ENCODE assay signal across 16 cellular contexts in the genomic region with DNA sequence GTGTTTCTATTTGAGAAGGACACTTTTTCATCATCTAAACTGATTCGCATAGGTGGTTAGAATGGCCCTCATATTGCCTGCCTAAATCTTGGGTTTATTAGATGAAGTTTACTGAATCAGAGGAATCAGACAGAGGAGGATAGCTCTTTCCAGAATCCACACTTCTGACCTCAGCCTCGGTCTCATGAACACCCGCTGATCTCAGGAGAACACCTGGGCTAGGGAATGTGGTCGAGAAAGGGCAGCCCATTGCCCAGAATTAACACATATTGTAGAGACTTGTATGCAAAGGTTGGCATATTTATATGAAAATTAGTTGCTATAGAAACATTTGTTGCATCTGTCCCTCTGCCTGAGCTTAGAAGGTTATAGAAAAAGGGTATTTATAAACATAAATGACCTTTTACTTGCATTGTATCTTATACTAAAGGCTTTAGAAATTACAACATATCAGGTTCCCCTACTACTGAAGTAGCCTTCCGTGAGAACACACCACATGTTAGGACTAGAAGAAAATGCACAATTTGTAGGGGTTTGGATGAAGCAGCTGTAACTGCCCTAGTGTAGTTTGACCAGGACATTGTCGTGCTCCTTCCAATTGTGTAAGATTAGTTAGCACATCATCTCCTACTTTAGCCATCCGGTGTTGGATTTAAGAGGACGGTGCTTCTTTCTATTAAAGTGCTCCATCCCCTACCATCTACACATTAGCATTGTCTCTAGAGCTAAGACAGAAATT.
DNase-seq lines count a peak whose midpoint lies in the region; TF ChIP-seq lines count a peak whose summit lies in the region.
"Had no signal": no experiment of that assay in that cellular context is flagged by ENCODE, and none has a peak within 500 bp of the region (broad histone marks: within the 10 kb centered on the region; RNA-seq: fewer than 3 reads in every experiment).

No MANE protein-coding gene starts in this region.

- H3K79me1 ChIP-seq in mesenchymal stem cell (replicated peaks; ENCODE audit: low read length, poor library complexity, severe bottlenecking) = no peaks in the 10 kb centered on the region

- peak overlapping the region; percentile 44 for H3K9ac ChIP-seq in mesenchymal stem cell (ENCODE audit: low read length)

- H2BK12ac ChIP-seq in mesenchymal stem cell (ENCODE audit: low read length in 2 of 2) = no peak overlapping the region

- H3K4me3 Mint-ChIP-seq in activated naive CD4-positive, alpha-beta T cell treated with anti-CD3 and anti-CD28 coated beads for 36 hours = no peak overlapping the region

- H3K4me2 ChIP-seq in mesenchymal stem cell (ENCODE audit: low read length, poor library complexity, severe bottlenecking) = no peak overlapping the region

- H3K18ac ChIP-seq in mesenchymal stem cell (ENCODE audit: low read depth in 1 of 2, low read length in 2 of 2) = no peak overlapping the region

- TF ChIP-seq CTCF in AG04450 (IDR thresholded peaks at IDR 0.05; ENCODE audit: low read depth, low read length) (no peak), brain microvascular endothelial cell (IDR thresholded peaks at IDR 0.05; ENCODE audit: low read depth, low read length, missing control alignments) (no peak), testis (IDR thresholded peaks at IDR 0.05) (no peak)

- H4K91ac ChIP-seq in mesenchymal stem cell (ENCODE audit: low read length) = no peak overlapping the region

- no peak overlapping the region for H2AFZ ChIP-seq in mesenchymal stem cell (ENCODE audit: low read depth, low read length)

- TF ChIP-seq POLR2A in testis (IDR thresholded peaks at IDR 0.05) = no peak

- no peak overlapping the region for H2AK5ac ChIP-seq in mesenchymal stem cell (ENCODE audit: low read length, severe bottlenecking)

- CTCF ChIA-PET in AG04450 (lab: Charles Lee) = interaction anchor here (0.5 to 0.9 kb wide), 2 partner anchors 17 to 77 kb away, joined by 3 to 6 read pairs; no protein-coding TSS in a partner anchor
- CTCF ChIA-PET in activated naive CD4-positive, alpha-beta T cell treated with anti-CD3 and anti-CD28 coated beads for 36 hours (lab: Charles Lee) = no interaction called here

- H3K9me3 Mint-ChIP-seq in activated naive CD4-positive, alpha-beta T cell treated with anti-CD3 and anti-CD28 coated beads for 36 hours = no peaks in the 10 kb centered on the region

- no peak overlapping the region for H3K23ac ChIP-seq in mesenchymal stem cell (ENCODE audit: low read length in 2 of 2)

- POLR2A ChIA-PET in AG04450 (lab: Yijun Ruan, JAX) = interaction anchor here (0.6 to 2.7 kb wide), 14 partner anchors 11 to 215 kb away, joined by 3 to 17 read pairs (median 4); a partner anchor contains a TSS

- H3K27me3 ChIP-seq in AG04450 (ENCODE audit: control insufficient read depth, insufficient read depth, low read length) (no peaks in the 10 kb centered on the region), brain microvascular endothelial cell (replicated peaks) (no peaks in the 10 kb centered on the region), mesenchymal stem cell (ENCODE audit: control insufficient read depth in 1 of 2, insufficient read depth in 1 of 2, low read length in 2 of 2) (no peaks in the 10 kb centered on the region), testis (no peaks in the 10 kb centered on the region)
- no peaks in the 10 kb centered on the region for H3K27me3 ChIP-seq in effector memory CD4-positive, alpha-beta T cell (replicated peaks; ENCODE audit: control insufficient read depth, insufficient read depth, low read length, poor library complexity, severe bottlenecking)
- H3K27me3 ChIP-seq: gastrocnemius medialis had no signal

- peaks cover 7% of the 10 kb centered on the region for H3K27me3 Mint-ChIP-seq in activated naive CD4-positive, alpha-beta T cell treated with anti-CD3 and anti-CD28 coated beads for 36 hours (ENCODE audit: low read depth)

- intact Hi-C loops in testis (cut with DNase I; ENCODE audit: low total_unique reads) = no loop called here
- intact Hi-C loops in activated naive CD4-positive, alpha-beta T cell treated with anti-CD3 and anti-CD28 coated beads for 36 hours (cut with micrococcal nuclease) = no loop called here

- H4K8ac ChIP-seq in mesenchymal stem cell (ENCODE audit: low read length) = no peak overlapping the region

- peak overlapping the region; percentile 96 for H3K27ac ChIP-seq in AG04450 (ENCODE audit: low read depth, low read length)
- H3K27ac ChIP-seq in brain microvascular endothelial cell = peak overlapping the region; percentile 82
- H3K27ac ChIP-seq in mesenchymal stem cell (ENCODE audit: low read length, poor library complexity, severe bottlenecking) = peak overlapping the region; percentile 8
- H3K27ac ChIP-seq in testis = no peak overlapping the region
- no peak overlapping the region for H3K27ac ChIP-seq in effector memory CD4-positive, alpha-beta T cell (ENCODE audit: insufficient read depth, low read length, poor library complexity, severe bottlenecking)
- H3K27ac ChIP-seq: RWPE1, VCaP had no signal

- in situ Hi-C loops in brain microvascular endothelial cell (cut with HindIII; ENCODE audit: low pct_ligation_motif_present, low sequenced_read_pairs) = no loop called here

- H3K36me3 ChIP-seq in brain microvascular endothelial cell (replicated peaks) (no peaks in the 10 kb centered on the region), mesenchymal stem cell (ENCODE audit: control insufficient read depth in 1 of 2, insufficient read depth in 2 of 2, low read depth in 1 of 2, low read length in 2 of 2) (peaks cover 0 to 5% of the 10 kb centered on the region in 2 experiments), testis (ENCODE audit: low read depth, missing control alignments) (no peaks in the 10 kb centered on the region)
- H3K36me3 ChIP-seq in effector memory CD4-positive, alpha-beta T cell (ENCODE audit: control insufficient read depth, insufficient read depth, low read length) = no peaks in the 10 kb centered on the region
- H3K36me3 ChIP-seq: gastrocnemius medialis had no signal

- no peak overlapping the region for H2BK15ac ChIP-seq in mesenchymal stem cell (ENCODE audit: low read depth, poor library complexity, severe bottlenecking)

- DNase-seq in AG04450 (ENCODE audit: low read depth, low spot score) (no peak), LHCN-M2 (ENCODE audit: low read depth) (peak; percentile 46), brain microvascular endothelial cell (no peak), mesenchymal stem cell (peak; percentile 51), testis (no peak), GM19238 (ENCODE audit: insufficient read length, low spot score) (no peak)
- no peak for DNase-seq in activated naive CD4-positive, alpha-beta T cell treated with anti-CD3 and anti-CD28 coated beads for 36 hours
- no peak for DNase-seq in effector memory CD4-positive, alpha-beta T cell
- DNase-seq: DMS153, KG1, NCI-H2029, NCI-H524 had no signal

- peaks cover 4% of the 10 kb centered on the region for H3K4me1 Mint-ChIP-seq in activated naive CD4-positive, alpha-beta T cell treated with anti-CD3 and anti-CD28 coated beads for 36 hours (ENCODE audit: low read depth)

- H3K14ac ChIP-seq in mesenchymal stem cell (ENCODE audit: low read length in 2 of 2) = no peak overlapping the region

- H3K4me3 ChIP-seq in AG04450 (ENCODE audit: low read depth, low read length) (no peak overlapping the region), brain microvascular endothelial cell (ENCODE audit: low read depth, low read length) (no peak overlapping the region), mesenchymal stem cell (ENCODE audit: insufficient read depth in 1 of 2, low read depth in 1 of 2, low read length in 2 of 2) (peak overlapping the region in 1 of 2 experiments; percentile 1), testis (no peak overlapping the region)
- H3K4me3 ChIP-seq in effector memory CD4-positive, alpha-beta T cell (ENCODE audit: insufficient read depth, low read depth, low read length, poor library complexity, severe bottlenecking) = no peak overlapping the region
- H3K4me3 ChIP-seq: coronary artery, gastrocnemius medialis had no signal

- H3K4me1 ChIP-seq in mesenchymal stem cell (ENCODE audit: control insufficient read depth, insufficient read depth, low read depth, low read length) (peaks cover 7% of the 10 kb centered on the region), testis (no peaks in the 10 kb centered on the region)
- H3K4me1 ChIP-seq in effector memory CD4-positive, alpha-beta T cell (ENCODE audit: control insufficient read depth, insufficient read depth, low read length, poor library complexity, severe bottlenecking) = peaks cover under 1% of the 10 kb centered on the region

- no peak overlapping the region for H3K27ac Mint-ChIP-seq in activated naive CD4-positive, alpha-beta T cell treated with anti-CD3 and anti-CD28 coated beads for 36 hours

- H3K36me3 Mint-ChIP-seq in activated naive CD4-positive, alpha-beta T cell treated with anti-CD3 and anti-CD28 coated beads for 36 hours (ENCODE audit: low read depth) = no peaks in the 10 kb centered on the region

- 95% methylated on average over 7 of the region's 8 CpGs for WGBS in mesenchymal stem cell
- 91 to 95% methylated on average over 8 of the region's 8 CpGs for WGBS in testis, 2 donors

- no peak overlapping the region for H3K4ac ChIP-seq in mesenchymal stem cell (ENCODE audit: low read depth in 1 of 2, low read length in 2 of 2)

- no peak overlapping the region for H2BK5ac ChIP-seq in mesenchymal stem cell (ENCODE audit: low read depth, low read length, poor library complexity, severe bottlenecking)

- H3K9me3 ChIP-seq in AG04450 (ENCODE audit: control insufficient read depth, insufficient read depth, low read length) (peaks cover 8% of the 10 kb centered on the region; the same call in 1 of the 2 replicates), mesenchymal stem cell (ENCODE audit: control insufficient read depth, low read length) (no peaks in the 10 kb centered on the region), testis (no peaks in the 10 kb centered on the region)
- no peaks in the 10 kb centered on the region for H3K9me3 ChIP-seq in effector memory CD4-positive, alpha-beta T cell (ENCODE audit: control insufficient read depth, low read length)
- H3K9me3 ChIP-seq: gastrocnemius medialis had no signal

- H2BK120ac ChIP-seq in mesenchymal stem cell (ENCODE audit: low read depth, low read length) = no peak overlapping the region

Comparison
In these comparisons a context has a peak if more than half of its experiments do, and no peak if none do; other contexts are left out.
1. DNase-seq: peak in LHCN-M2 (single experiment) and mesenchymal stem cell (single experiment); none in AG04450 (single experiment), brain microvascular endothelial cell (single experiment), testis (single experiment), activated naive CD4-positive, alpha-beta T cell treated with anti-CD3 and anti-CD28 coated beads for 36 hours (single experiment), effector memory CD4-positive, alpha-beta T cell (0 of 3) and GM19238 (single experiment).
2. H3K27ac ChIP-seq: peak in AG04450 (single experiment), brain microvascular endothelial cell (single experiment) and mesenchymal stem cell (single experiment); none in testis (0 of 2) and effector memory CD4-positive, alpha-beta T cell (single experiment).